ENCODE assay signal across 10 cellular contexts in genomic region chr12:116662612-116663144, GRCh38.
A peak's percentile ranks its signal among the peaks of the same experiment; 100 is the strongest.
DNase-seq lines count a peak whose midpoint lies in the region; ATAC-seq and TF ChIP-seq lines count a peak whose summit lies in the region.
"Had no signal": no experiment of that assay in that cellular context is flagged by ENCODE, and none has a peak within 500 bp of the region (broad histone marks: within the 10 kb centered on the region; RNA-seq: fewer than 3 reads in every experiment).

No MANE protein-coding gene starts in this region.

- DNase-seq in AG04449 (ENCODE audit: low read depth, low spot score) (no peak), HuH-7.5 (ENCODE audit: low spot score) (peak; percentile 19), SHP77 treated with DMSO at 0.1 percent for 48 hours (lab: John Stamatoyannopoulos, UW) (peak; percentile 88), kidney epithelial cell (ENCODE audit: low read depth) (no peak), LoVo (ENCODE audit: low spot score) (no peak), NCI-H1048 (lab: John Stamatoyannopoulos, UW) (no peak)
- DNase-seq: aorta had no signal

- peaks cover 15% of the 10 kb centered on the region for H3K27me3 ChIP-seq in kidney epithelial cell (ENCODE audit: control insufficient read depth, insufficient read depth, low read length)

- ATAC-seq in GM21367 (IDR thresholded peaks at IDR 0.05; ENCODE audit: unreplicated experiment) (no peak), GM18858 (IDR thresholded peaks at IDR 0.05; ENCODE audit: unreplicated experiment) (no peak)

- peak overlapping the region; percentile 6; the same call in 1 of the 2 replicates for H3K4me3 ChIP-seq in AG04449 (ENCODE audit: low read depth, low read length)
- no peak overlapping the region for H3K4me3 ChIP-seq in kidney epithelial cell (ENCODE audit: low read depth, low read length)
- H3K4me3 ChIP-seq: SK-N-MC had no signal

- TF ChIP-seq CTCF in AG04449 (IDR thresholded peaks at IDR 0.05; ENCODE audit: insufficient read depth, low read length, missing control alignments) (peak; percentile 22), kidney epithelial cell (IDR thresholded peaks at IDR 0.05; ENCODE audit: insufficient read depth, low read length, poor library complexity, severe bottlenecking) (peak; percentile 11)

- CTCF ChIA-PET in AG04449 (lab: Yijun Ruan, JAX): interaction anchor here (0.9 to 1.1 kb wide), 3 partner anchors 21 to 665 kb away, joined by 3 read pairs; no protein-coding TSS in a partner anchor

- POLR2A ChIA-PET in AG04449 (lab: Yijun Ruan, JAX): no interaction called here

- H3K36me3 ChIP-seq in kidney epithelial cell (ENCODE audit: control insufficient read depth, insufficient read depth, low read length): no peaks in the 10 kb centered on the region

Comparison
In these comparisons a context has a peak if more than half of its experiments do, and no peak if none do; other contexts are left out.
1. DNase-seq: peak in HuH-7.5 (single experiment) and SHP77 treated with DMSO at 0.1 percent for 48 hours (single experiment); none in AG04449 (single experiment), kidney epithelial cell (single experiment), LoVo (single experiment) and NCI-H1048 (single experiment).